Comparison of ENCODE assay signal across 8 cellular contexts in genomic region chr4:26088433-26088928, GRCh38.
A peak's percentile ranks its signal among the peaks of the same experiment; 100 is the strongest.
DNase-seq lines count a peak whose midpoint lies in the region; ATAC-seq, FAIRE-seq and TF ChIP-seq lines count a peak whose summit lies in the region.

No MANE protein-coding gene starts in this region.

- H3K36me3 ChIP-seq in brain microvascular endothelial cell (replicated peaks): no peaks in the 10 kb centered on the region
- H3K36me3 ChIP-seq in skeletal muscle satellite cell (ENCODE audit: insufficient read depth, low read length): no peaks in the 10 kb centered on the region

- POLR2A ChIA-PET in HEK293T (lab: Yijun Ruan, JAX): no interaction called here

- CTCF ChIA-PET in HEK293T (lab: Yijun Ruan, JAX): interaction anchor here (1.0 kb wide), 1 partner anchor 19 kb away, joined by 3 read pairs; no protein-coding TSS in a partner anchor

- H3K27ac ChIP-seq in brain microvascular endothelial cell: no peak overlapping the region

- peak; percentile 74 for ATAC-seq in GM21619 (IDR thresholded peaks at IDR 0.05; ENCODE audit: unreplicated experiment)

- H3K4me1 ChIP-seq in skeletal muscle satellite cell (ENCODE audit: control insufficient read depth, insufficient read depth, low read length): peaks cover 39% of the 10 kb centered on the region

- peaks cover 5% of the 10 kb centered on the region for H3K9me3 ChIP-seq in skeletal muscle satellite cell (replicated peaks; ENCODE audit: low read length)

- peak overlapping the region; percentile 47 for H3K9ac ChIP-seq in skeletal muscle satellite cell (ENCODE audit: low read depth, low read length)

- no peak for TF ChIP-seq POLR2A in GM12892 (IDR thresholded peaks at IDR 0.05; ENCODE audit: low read depth, low read length)

- H3K27me3 ChIP-seq in brain microvascular endothelial cell (replicated peaks) (no peaks in the 10 kb centered on the region), skeletal muscle satellite cell (ENCODE audit: control insufficient read depth, insufficient read depth, low read length) (peaks cover 14% of the 10 kb centered on the region)

- no peak for TF ChIP-seq CTCF in brain microvascular endothelial cell (IDR thresholded peaks at IDR 0.05; ENCODE audit: low read depth, low read length, missing control alignments)

- peak overlapping the region; percentile 30 for H3K4me2 ChIP-seq in skeletal muscle satellite cell (ENCODE audit: low read length)

- no peak for DNase-seq in GM12892 (ENCODE audit: insufficient read length)
- peak; percentile 85 for DNase-seq in M059J (ENCODE audit: low read depth)
- DNase-seq in brain microvascular endothelial cell: peak; percentile 25
- DNase-seq in NCI-H1694 (lab: John Stamatoyannopoulos, UW): no peak
- DNase-seq in DMS 273 (lab: John Stamatoyannopoulos, UW; ENCODE audit: unreplicated experiment): no peak
- DNase-seq in HEK293T (ENCODE audit: extremely low spot score): no peak

- FAIRE-seq in GM12892 (lab: Jason Lieb, UNC): peak; percentile 94

- H3K4me3 ChIP-seq in brain microvascular endothelial cell (ENCODE audit: low read depth, low read length) (no peak overlapping the region), skeletal muscle satellite cell (ENCODE audit: low read length) (no peak overlapping the region)

- in situ Hi-C loops in brain microvascular endothelial cell (cut with HindIII; ENCODE audit: low pct_ligation_motif_present, low sequenced_read_pairs): no loop called here

TF ChIP-seq in HEK293T, 16 proteins besides CTCF, POLR2A, EP300 and RAD21:
- TF ChIP-seq NFRKB (IDR thresholded peaks at IDR 0.05): no peak
- TF ChIP-seq ELF4 (IDR thresholded peaks at IDR 0.05): no peak
- no peak for TF ChIP-seq FOXA1 (IDR thresholded peaks at IDR 0.05)
- TF ChIP-seq BHLHE40 (IDR thresholded peaks at IDR 0.05; ENCODE audit: borderline replicate concordance): no peak
- TF ChIP-seq ZNF384 (IDR thresholded peaks at IDR 0.05): no peak
- no peak for TF ChIP-seq PKNOX1 (IDR thresholded peaks at IDR 0.05)
- no peak for TF ChIP-seq SUZ12 (IDR thresholded peaks at IDR 0.05)
- TF ChIP-seq FOXM1 (IDR thresholded peaks at IDR 0.05; ENCODE audit: borderline replicate concordance): no peak

Comparison
In these comparisons a context has a peak if more than half of its experiments do, and no peak if none do; other contexts are left out.
1. DNase-seq: peak in M059J (single experiment) and brain microvascular endothelial cell (single experiment); none in GM12892 (single experiment), NCI-H1694 (single experiment), DMS 273 (single experiment) and HEK293T (single experiment).